Comparison of ENCODE assay signal across 13 cellular contexts in genomic region chr9:72132052-72132451, GRCh38. TPM values are rescaled to one million over a fixed set of nuclear protein-coding genes. Genes with fewer than 3 reads are reported as not detected.
"Had no signal": no experiment of that assay in that cellular context is flagged by ENCODE, and none has a peak within 500 bp of the region (broad histone marks: within the 10 kb centered on the region; RNA-seq: fewer than 3 reads in every experiment).

No MANE protein-coding gene starts in this region.

- H3K4me3 Mint-ChIP-seq: activated naive CD4-positive, alpha-beta T cell treated with anti-CD3 and anti-CD28 coated beads for 36 hours; natural killer cell treated with Interleukin-12 subunit alpha and Interleukin-12 subunit beta and Interleukin-15 and Interleukin-18, amount 100 ng/mL, for 72 hours; stimulated activated memory B cell treated with anti-CD40 and anti-IgM and Interleukin-4, amounts not matched to agents 10 μg/mL and 1 μg/mL and 100 μg/mL, for 72 hours had no signal

- H3K27me3 ChIP-seq: colonic mucosa, tibial artery had no signal

- H3K4me3 ChIP-seq: colonic mucosa, smooth muscle cell, tibial artery had no signal

- H3K4me1 Mint-ChIP-seq: stimulated activated memory B cell treated with anti-CD40 and anti-IgM and Interleukin-4, amounts not matched to agents 10 μg/mL and 1 μg/mL and 100 μg/mL, for 72 hours had no signal

- H3K9me3 Mint-ChIP-seq: activated naive CD4-positive, alpha-beta T cell treated with anti-CD3 and anti-CD28 coated beads for 36 hours; natural killer cell treated with Interleukin-12 subunit alpha and Interleukin-12 subunit beta and Interleukin-15 and Interleukin-18, amount 100 ng/mL, for 72 hours; stimulated activated memory B cell treated with anti-CD40 and anti-IgM and Interleukin-4, amounts not matched to agents 10 μg/mL and 1 μg/mL and 100 μg/mL, for 72 hours had no signal

- H3K27ac Mint-ChIP-seq: activated naive CD4-positive, alpha-beta T cell treated with anti-CD3 and anti-CD28 coated beads for 36 hours; natural killer cell treated with Interleukin-12 subunit alpha and Interleukin-12 subunit beta and Interleukin-15 and Interleukin-18, amount 100 ng/mL, for 72 hours; stimulated activated memory B cell treated with anti-CD40 and anti-IgM and Interleukin-4, amounts not matched to agents 10 μg/mL and 1 μg/mL and 100 μg/mL, for 72 hours had no signal

- H3K27me3 Mint-ChIP-seq: stimulated activated memory B cell treated with anti-CD40 and anti-IgM and Interleukin-4, amounts not matched to agents 10 μg/mL and 1 μg/mL and 100 μg/mL, for 72 hours had no signal

- H3K4me1 ChIP-seq: colonic mucosa, tibial artery had no signal

- H3K9me3 ChIP-seq: colonic mucosa, tibial artery had no signal

- ATAC-seq: natural killer cell treated with Interleukin-12 subunit alpha and Interleukin-12 subunit beta and Interleukin-15 and Interleukin-18, amount 100 ng/mL, for 72 hours; right cardiac atrium; stimulated activated memory B cell treated with anti-CD40 and anti-IgM and Interleukin-4, amounts not matched to agents 10 μg/mL and 1 μg/mL and 100 μg/mL, for 72 hours had no signal

- H3K36me3 ChIP-seq: colonic mucosa, tibial artery, WERI-Rb-1 had no signal

- H3K27ac ChIP-seq: colonic mucosa, tibial artery, WERI-Rb-1 had no signal

- H3K36me3 Mint-ChIP-seq: natural killer cell treated with Interleukin-12 subunit alpha and Interleukin-12 subunit beta and Interleukin-15 and Interleukin-18, amount 100 ng/mL, for 72 hours; stimulated activated memory B cell treated with anti-CD40 and anti-IgM and Interleukin-4, amounts not matched to agents 10 μg/mL and 1 μg/mL and 100 μg/mL, for 72 hours had no signal

- DNase-seq: activated CD4-positive, alpha-beta T cell treated with anti-CD3 and anti-CD28 coated beads for 4 hours; activated naive CD4-positive, alpha-beta T cell treated with anti-CD3 and anti-CD28 coated beads for 36 hours; colonic mucosa; right cardiac atrium; T-helper 1 cell; tibial artery; WERI-Rb-1 had no signal

RNA-seq across cellular contexts. Expression of gene GDA, which starts 17.2 kb away (rescaled TPM):
- total RNA-seq: activated naive CD4-positive, alpha-beta T cell treated with anti-CD3 and anti-CD28 coated beads for 36 hours; fibroblast of lung; glomerular endothelial cell; natural killer cell treated with Interleukin-12 subunit alpha and Interleukin-12 subunit beta and Interleukin-15 and Interleukin-18, amount 100 ng/mL, for 72 hours; posterior vena cava had no signal
- polyA plus RNA-seq: fibroblast of lung had no signal
